Comparison of ENCODE assay signal across 20 cellular contexts in genomic region chr12:102612008-102612407, GRCh38.
DNase-seq lines count a peak whose midpoint lies in the region; ATAC-seq and TF ChIP-seq lines count a peak whose summit lies in the region.
"Had no signal": no experiment of that assay in that cellular context is flagged by ENCODE, and none has a peak within 500 bp of the region (broad histone marks: within the 10 kb centered on the region; RNA-seq: fewer than 3 reads in every experiment).

No MANE protein-coding gene starts in this region.

- H4K8ac ChIP-seq in H9 (replicated peaks; ENCODE audit: insufficient read length, low read depth, low read length), result no peak overlapping the region

- WGBS in H9 (ENCODE audit: extremely low coverage, insufficient read length, low lambda C conversion rate), result no CpG with 5 or more reads among the region's 1 CpG
- WGBS in endodermal cell (ENCODE audit: insufficient coverage in 1 of 2, insufficient read length in 1 of 2), 2 experiments, result 58% methylated on average over 1 of the region's 1 CpG; no CpG with 5 or more reads in 1 of the 2 experiments

- H3K9me3 ChIP-seq in H9 (ENCODE audit: control insufficient read depth, low read depth, low read length), result no peaks in the 10 kb centered on the region
- no peaks in the 10 kb centered on the region; the same call in 1 of the 2 replicates for H3K9me3 ChIP-seq in NT2/D1 (ENCODE audit: insufficient read depth, low read length)
- H3K9me3 ChIP-seq in neural progenitor cell (ENCODE audit: low read depth), result no peaks in the 10 kb centered on the region
- H3K9me3 ChIP-seq in endodermal cell (ENCODE audit: control insufficient read depth, low read length), result no peaks in the 10 kb centered on the region
- no peaks in the 10 kb centered on the region for H3K9me3 ChIP-seq in CD8-positive, alpha-beta T cell (ENCODE audit: low read length)

- no peak overlapping the region for H3K9ac ChIP-seq in H9 (ENCODE audit: extremely low read depth, insufficient read length, low read length)
- H3K9ac ChIP-seq in NT2/D1 (ENCODE audit: insufficient read length, low read depth), result no peak overlapping the region
- H3K9ac ChIP-seq in neural progenitor cell, result no peak overlapping the region
- H3K9ac ChIP-seq in endodermal cell (ENCODE audit: extremely low read depth, low read length, poor library complexity, severe bottlenecking), result no peak overlapping the region
- H3K9ac ChIP-seq: BLaER1 treated with 17β-estradiol and CSF1 and Interleukin-3, amounts not matched to agents 10 nM and 100 nM had no signal

- peak overlapping the region; percentile 37 for H3K27ac ChIP-seq in H9 (ENCODE audit: insufficient read length, low read depth, low read length)
- H3K27ac ChIP-seq in neural progenitor cell, result no peak overlapping the region
- H3K27ac ChIP-seq in endodermal cell (ENCODE audit: low read depth, low read length), result no peak overlapping the region
- H3K27ac ChIP-seq in CD8-positive, alpha-beta T cell (ENCODE audit: low read depth, low read length), result no peak overlapping the region
- H3K27ac ChIP-seq: BLaER1 treated with 17β-estradiol and CSF1 and Interleukin-3, amounts not matched to agents 10 nM and 100 nM had no signal

- peaks cover 23% of the 10 kb centered on the region in 2 experiments for H3K9me3 Mint-ChIP-seq in H9
- peaks cover 7% of the 10 kb centered on the region for H3K9me3 Mint-ChIP-seq in neural progenitor cell
- H3K9me3 Mint-ChIP-seq in endodermal cell, result peaks cover 17% of the 10 kb centered on the region
- peaks cover 2% of the 10 kb centered on the region for H3K9me3 Mint-ChIP-seq in CD8-positive, alpha-beta T cell

- H3K4me3 ChIP-seq in NT2/D1 (ENCODE audit: insufficient read length, low read depth), result no peak overlapping the region
- H3K4me3 ChIP-seq in neural progenitor cell, result no peak overlapping the region
- H3K4me3 ChIP-seq in endodermal cell (ENCODE audit: low read length), result no peak overlapping the region
- no peak overlapping the region for H3K4me3 ChIP-seq in CD8-positive, alpha-beta T cell (ENCODE audit: low read depth, low read length)
- H3K4me3 ChIP-seq: BLaER1 treated with 17β-estradiol and CSF1 and Interleukin-3, amounts not matched to agents 10 nM and 100 nM had no signal

- H3K4me1 Mint-ChIP-seq in H9 (peaks cover 35 to 45% of the 10 kb centered on the region in 2 experiments), neural progenitor cell (no peaks in the 10 kb centered on the region), endodermal cell (peaks cover 8% of the 10 kb centered on the region)
- H3K4me1 Mint-ChIP-seq in CD8-positive, alpha-beta T cell (ENCODE audit: low read depth), result no peaks in the 10 kb centered on the region
- H3K4me1 Mint-ChIP-seq: B cell; CD8-positive, alpha-beta memory T cell had no signal

- CTCF ChIA-PET in CD8-positive, alpha-beta T cell (lab: Charles Lee), result no interaction called here

- no peaks in the 10 kb centered on the region for H3K79me1 ChIP-seq in H9 (ENCODE audit: insufficient read depth, low read depth, low read length, poor library complexity, severe bottlenecking)

- H3K36me3 ChIP-seq in NT2/D1 (ENCODE audit: insufficient read depth, insufficient read length, low read length) (no peaks in the 10 kb centered on the region), neural progenitor cell (no peaks in the 10 kb centered on the region), endodermal cell (ENCODE audit: control insufficient read depth, insufficient read depth, low read length) (no peaks in the 10 kb centered on the region)
- no peaks in the 10 kb centered on the region for H3K36me3 ChIP-seq in CD8-positive, alpha-beta T cell (ENCODE audit: insufficient read depth, low read length)
- H3K36me3 ChIP-seq: BLaER1 treated with 17β-estradiol and CSF1 and Interleukin-3, amounts not matched to agents 10 nM and 100 nM had no signal

- no peaks in the 10 kb centered on the region for H4K20me1 ChIP-seq in H9 (ENCODE audit: control insufficient read depth, insufficient read depth, insufficient read length)
- no peaks in the 10 kb centered on the region for H4K20me1 ChIP-seq in neural progenitor cell (ENCODE audit: low read depth)
- H4K20me1 ChIP-seq: BLaER1 treated with 17β-estradiol and CSF1 and Interleukin-3, amounts not matched to agents 10 nM and 100 nM had no signal

- no peak overlapping the region for H3K18ac ChIP-seq in H9 (ENCODE audit: insufficient read length, low read depth, low read length)

- no peak for ATAC-seq in HG03095 (IDR thresholded peaks at IDR 0.05; ENCODE audit: unreplicated experiment)
- ATAC-seq in CD8-positive, alpha-beta T cell, result no peak

- H2BK120ac ChIP-seq in H9 (ENCODE audit: low read depth, low read length, poor library complexity, severe bottlenecking), result no peak overlapping the region

- no peak for DNase-seq in H9
- peak; percentile 30 for DNase-seq in NT2/D1 (ENCODE audit: low read depth, low spot score)
- DNase-seq in iPS DF 19.7 (ENCODE audit: low read depth, low spot score), result peak; percentile 20
- no peak for DNase-seq in neural progenitor cell (ENCODE audit: low spot score)
- DNase-seq in NCI-H146 (lab: John Stamatoyannopoulos, UW), result no peak
- no peak for DNase-seq in endodermal cell
- DNase-seq in CD8-positive, alpha-beta T cell, result no peak
- DNase-seq: CD8-positive, alpha-beta memory T cell; COR-L47; DMS 273 treated with DMSO at 0.1 percent for 48 hours; DMS53; DND-41; EL; HCEC 1CT; Karpas-422; KBM-7 had no signal

- H3K36me3 Mint-ChIP-seq in H9 (ENCODE audit: insufficient read depth in 1 of 3, low read depth in 3 of 3) (peaks cover 11 to 24% (median 20%) of the 10 kb centered on the region in 3 experiments), neural progenitor cell (no peaks in the 10 kb centered on the region), endodermal cell (ENCODE audit: low read depth) (no peaks in the 10 kb centered on the region)
- H3K36me3 Mint-ChIP-seq in CD8-positive, alpha-beta T cell, result no peaks in the 10 kb centered on the region
- H3K36me3 Mint-ChIP-seq: CD8-positive, alpha-beta memory T cell; IgD-negative memory B cell had no signal

- H3K4me2 ChIP-seq in H9 (ENCODE audit: insufficient read depth, insufficient read length, low read length) (peak overlapping the region; percentile 28), neural progenitor cell (no peak overlapping the region)
- H3K4me2 ChIP-seq: BLaER1 treated with 17β-estradiol and CSF1 and Interleukin-3, amounts not matched to agents 10 nM and 100 nM had no signal

- H3K4me3 Mint-ChIP-seq in H9, result peak overlapping the region; percentile 39 to 54; a peak in 3 of 5 replicates
- H3K4me3 Mint-ChIP-seq in neural progenitor cell, result no peak overlapping the region
- H3K4me3 Mint-ChIP-seq in endodermal cell, result no peak overlapping the region
- no peak overlapping the region for H3K4me3 Mint-ChIP-seq in CD8-positive, alpha-beta T cell
- H3K4me3 Mint-ChIP-seq: B cell; CD8-positive, alpha-beta memory T cell had no signal

- no peak overlapping the region for H3K23ac ChIP-seq in H9 (ENCODE audit: insufficient read length, low read depth, low read length)

- no peak overlapping the region for H2AK5ac ChIP-seq in H9 (ENCODE audit: insufficient read length, low read length)

- H3K4me1 ChIP-seq in H9 (ENCODE audit: insufficient read depth, low read length) (0 out of 2 replicates have a peak, but pooled peaks cover 5% of the 10 kb centered on the region), NT2/D1 (ENCODE audit: insufficient read depth, insufficient read length) (no peaks in the 10 kb centered on the region), neural progenitor cell (no peaks in the 10 kb centered on the region), endodermal cell (ENCODE audit: control insufficient read depth, insufficient read depth, low read length) (no peaks in the 10 kb centered on the region)
- no peaks in the 10 kb centered on the region for H3K4me1 ChIP-seq in CD8-positive, alpha-beta T cell (ENCODE audit: insufficient read depth, low read length)
- H3K4me1 ChIP-seq: BLaER1 treated with 17β-estradiol and CSF1 and Interleukin-3, amounts not matched to agents 10 nM and 100 nM had no signal

- no peak overlapping the region for H3T11ph ChIP-seq in H9 (ENCODE audit: low read length)

- H2BK15ac ChIP-seq in H9 (ENCODE audit: low read depth, low read length), result no peak overlapping the region

- POLR2A ChIA-PET in CD8-positive, alpha-beta T cell (lab: Charles Lee), result interaction anchor here (0.6 kb wide), 1 partner anchor 91 kb away, joined by 3 read pairs; no protein-coding TSS in a partner anchor

- peak overlapping the region; percentile 74 to 94 (median 90); a peak in 6 of 7 replicates for H3K27ac Mint-ChIP-seq in H9
- no peak overlapping the region for H3K27ac Mint-ChIP-seq in neural progenitor cell
- no peak overlapping the region for H3K27ac Mint-ChIP-seq in endodermal cell
- H3K27ac Mint-ChIP-seq in CD8-positive, alpha-beta T cell, result no peak overlapping the region
- H3K27ac Mint-ChIP-seq: B cell; CD8-positive, alpha-beta memory T cell; IgD-negative memory B cell had no signal

- H3K23me2 ChIP-seq in H9 (ENCODE audit: insufficient read length, low read depth, low read length, poor library complexity, severe bottlenecking), result no peaks in the 10 kb centered on the region

- H2AFZ ChIP-seq in H9 (ENCODE audit: low read length), result no peak overlapping the region
- H2AFZ ChIP-seq in neural progenitor cell (replicated peaks), result peak overlapping the region; percentile 8

- H3K27me3 ChIP-seq in H9 (ENCODE audit: insufficient read depth, low read length), result no peaks in the 10 kb centered on the region
- H3K27me3 ChIP-seq in NT2/D1 (ENCODE audit: insufficient read depth, insufficient read length), result no peaks in the 10 kb centered on the region
- no peaks in the 10 kb centered on the region for H3K27me3 ChIP-seq in neural progenitor cell
- H3K27me3 ChIP-seq in endodermal cell (ENCODE audit: control insufficient read depth, insufficient read depth, low read length, poor library complexity, severe bottlenecking), result no peaks in the 10 kb centered on the region
- no peaks in the 10 kb centered on the region for H3K27me3 ChIP-seq in CD8-positive, alpha-beta T cell (ENCODE audit: insufficient read depth, low read length)
- H3K27me3 ChIP-seq: BLaER1 treated with 17β-estradiol and CSF1 and Interleukin-3, amounts not matched to agents 10 nM and 100 nM had no signal

- H2BK12ac ChIP-seq in H9 (ENCODE audit: insufficient read length, low read depth, low read length), result no peak overlapping the region

- H3K79me2 ChIP-seq in H9 (ENCODE audit: insufficient read depth, low read length) (no peaks in the 10 kb centered on the region), neural progenitor cell (ENCODE audit: low read depth) (no peaks in the 10 kb centered on the region)

- H4K91ac ChIP-seq in H9 (ENCODE audit: insufficient read length, low read depth, low read length), result no peak overlapping the region

- no peak for TF ChIP-seq CTCF in H9 (conservative IDR thresholded peaks at IDR 0.05)
- TF ChIP-seq CTCF in neural progenitor cell (IDR thresholded peaks at IDR 0.05), result no peak
- TF ChIP-seq CTCF in endodermal cell (conservative IDR thresholded peaks at IDR 0.05), result no peak
- no peak for TF ChIP-seq CTCF in CD8-positive, alpha-beta T cell (IDR thresholded peaks at IDR 0.05)

- H2BK20ac ChIP-seq in H9 (ENCODE audit: low read depth, low read length, poor library complexity, severe bottlenecking), result no peak overlapping the region

- intact Hi-C loops in CD8-positive, alpha-beta T cell (cut with DNase I, micrococcal nuclease), result no loop called here

- H3K4ac ChIP-seq in H9 (ENCODE audit: low read depth, low read length), result no peak overlapping the region

- no peaks in the 10 kb centered on the region for H3F3A ChIP-seq in neural progenitor cell (ENCODE audit: low read depth)

- H3K27me3 Mint-ChIP-seq in H9 (ENCODE audit: low read depth) (peaks cover 2% of the 10 kb centered on the region; the same call in 1 of the 2 replicates), neural progenitor cell (ENCODE audit: insufficient read depth, low read depth) (peaks cover 3% of the 10 kb centered on the region), endodermal cell (ENCODE audit: insufficient read depth) (no peaks in the 10 kb centered on the region)
- H3K27me3 Mint-ChIP-seq in CD8-positive, alpha-beta T cell (ENCODE audit: low read depth), result no peaks in the 10 kb centered on the region
- H3K27me3 Mint-ChIP-seq: IgD-negative memory B cell had no signal

- H3K14ac ChIP-seq in H9 (ENCODE audit: insufficient read depth, low read length), result no peak overlapping the region

- H2BK5ac ChIP-seq in H9 (ENCODE audit: insufficient read length, low read length), result no peak overlapping the region

- H3K56ac ChIP-seq in H9 (ENCODE audit: insufficient read length, low read depth, low read length), result no peak overlapping the region

- H4K5ac ChIP-seq in H9 (ENCODE audit: insufficient read length, low read depth, low read length), result no peak overlapping the region

Comparison
In these comparisons a context has a peak if more than half of its experiments do, and no peak if none do; other contexts are left out.
1. DNase-seq: peak in NT2/D1 (single experiment) and iPS DF 19.7 (single experiment); none in H9 (single experiment), neural progenitor cell (single experiment), NCI-H146 (single experiment), endodermal cell (single experiment) and CD8-positive, alpha-beta T cell (0 of 7).
2. H3K27ac Mint-ChIP-seq: peak in H9 (3 of 3); none in neural progenitor cell (single experiment), endodermal cell (single experiment) and CD8-positive, alpha-beta T cell (single experiment).
3. H3K4me3 Mint-ChIP-seq: peak in H9 (2 of 2); none in neural progenitor cell (single experiment), endodermal cell (single experiment) and CD8-positive, alpha-beta T cell (single experiment).